In genomic region chr13:34064456-34065205, GRCh38 we compare ENCODE assay signal across 18 cellular contexts.
"Had no signal": no experiment of that assay in that cellular context is flagged by ENCODE, and none has a peak within 500 bp of the region (broad histone marks: within the 10 kb centered on the region; RNA-seq: fewer than 3 reads in every experiment).

No MANE protein-coding gene starts in this region.

- H3K9me3 Mint-ChIP-seq: activated B cell treated with CpG ODN at 0.5 μM for 24 hours; activated CD4-positive, alpha-beta T cell treated with anti-CD3 and anti-CD28 coated beads, Interleukin-2, amount 10 ng/mL, durations not matched to agents 24 days and 14 days; activated naive CD4-positive, alpha-beta T cell treated with anti-CD3 and anti-CD28 coated beads, Interleukin-2, amount 50 U/mL, for 72 hours; activated T-cell treated with anti-CD3 and anti-CD28 coated beads, Interleukin-2, amount 50 U/mL, for 72 hours; stimulated activated naive B cell treated with anti-CD40 and anti-IgM and Interleukin-4, amounts not matched to agents 10 μg/mL and 1 μg/mL and 100 μg/mL, for 72 hours had no signal

- DNase-seq: activated B cell treated with CpG ODN at 0.5 μM for 24 hours; activated CD4-positive, alpha-beta T cell treated with anti-CD3 and anti-CD28 coated beads, Interleukin-2, amount 10 ng/mL, durations not matched to agents 24 days and 14 days; activated CD8-positive, alpha-beta memory T cell treated with anti-CD3 and anti-CD28 coated beads, Interleukin-2, amount 50 U/mL, for 48 hours; activated gamma-delta T cell; activated T-cell treated with anti-CD3 and anti-CD28 coated beads, Interleukin-2, amount 50 U/mL, for 72 hours; amniotic stem cell; brain microvascular endothelial cell; left colon; lower lobe of right lung; ovary; stimulated activated CD4-positive, alpha-beta T cell treated with anti-CD3 and anti-CD28 coated beads, Interleukin-15, amount 100 ng/mL, for 24 hours; stimulated activated CD4-positive, alpha-beta T cell treated with anti-CD3 and anti-CD28 coated beads, Interleukin-4, amount 100 ng/mL, for 1 hour; stimulated activated naive B cell treated with anti-CD40 and anti-IgM and Interleukin-4, amounts not matched to agents 10 μg/mL and 1 μg/mL and 100 μg/mL, for 72 hours; T-helper 2 cell; tibial artery had no signal

- H3K27ac ChIP-seq: brain microvascular endothelial cell, lower lobe of right lung, ovary, tibial artery, vagina had no signal

- H3K4me1 ChIP-seq: lower lobe of right lung, tibial artery, vagina had no signal

- H3K27ac Mint-ChIP-seq: activated B cell treated with CpG ODN at 0.5 μM for 24 hours; activated CD4-positive, alpha-beta T cell treated with anti-CD3 and anti-CD28 coated beads, Interleukin-2, amount 10 ng/mL, durations not matched to agents 24 days and 14 days; activated naive CD4-positive, alpha-beta T cell treated with anti-CD3 and anti-CD28 coated beads, Interleukin-2, amount 50 U/mL, for 72 hours; activated T-cell treated with anti-CD3 and anti-CD28 coated beads, Interleukin-2, amount 50 U/mL, for 72 hours; mesothelial cell of epicardium; stimulated activated naive B cell treated with anti-CD40 and anti-IgM and Interleukin-4, amounts not matched to agents 10 μg/mL and 1 μg/mL and 100 μg/mL, for 72 hours had no signal

- H3K4me3 Mint-ChIP-seq: activated B cell treated with CpG ODN at 0.5 μM for 24 hours; activated CD4-positive, alpha-beta T cell treated with anti-CD3 and anti-CD28 coated beads, Interleukin-2, amount 10 ng/mL, durations not matched to agents 24 days and 14 days; activated T-cell treated with anti-CD3 and anti-CD28 coated beads, Interleukin-2, amount 50 U/mL, for 72 hours; mesothelial cell of epicardium; stimulated activated naive B cell treated with anti-CD40 and anti-IgM and Interleukin-4, amounts not matched to agents 10 μg/mL and 1 μg/mL and 100 μg/mL, for 72 hours had no signal

- H3K4me1 Mint-ChIP-seq: activated B cell treated with CpG ODN at 0.5 μM for 24 hours; activated CD4-positive, alpha-beta T cell treated with anti-CD3 and anti-CD28 coated beads, Interleukin-2, amount 10 ng/mL, durations not matched to agents 24 days and 14 days; stimulated activated naive B cell treated with anti-CD40 and anti-IgM and Interleukin-4, amounts not matched to agents 10 μg/mL and 1 μg/mL and 100 μg/mL, for 72 hours had no signal

- H3K36me3 ChIP-seq: brain microvascular endothelial cell, lower lobe of right lung, ovary, tibial artery, vagina had no signal

- H3K36me3 Mint-ChIP-seq: activated naive CD4-positive, alpha-beta T cell treated with anti-CD3 and anti-CD28 coated beads, Interleukin-2, amount 50 U/mL, for 72 hours; stimulated activated naive B cell treated with anti-CD40 and anti-IgM and Interleukin-4, amounts not matched to agents 10 μg/mL and 1 μg/mL and 100 μg/mL, for 72 hours had no signal

- ATAC-seq: activated naive CD4-positive, alpha-beta T cell treated with anti-CD3 and anti-CD28 coated beads, Interleukin-2, amount 50 U/mL, for 72 hours; activated T-cell treated with anti-CD3 and anti-CD28 coated beads, Interleukin-2, amount 50 U/mL, for 72 hours; left colon; lower lobe of right lung; stimulated activated naive B cell treated with anti-CD40 and anti-IgM and Interleukin-4, amounts not matched to agents 10 μg/mL and 1 μg/mL and 100 μg/mL, for 72 hours had no signal

- H3K9me3 ChIP-seq: lower lobe of right lung, ovary, tibial artery, vagina had no signal

- H3K4me3 ChIP-seq: lower lobe of right lung, ovary, tibial artery, vagina had no signal

- H3K27me3 ChIP-seq: brain microvascular endothelial cell, ovary, tibial artery, vagina had no signal

- H3K27me3 Mint-ChIP-seq: activated B cell treated with CpG ODN at 0.5 μM for 24 hours; activated CD4-positive, alpha-beta T cell treated with anti-CD3 and anti-CD28 coated beads, Interleukin-2, amount 10 ng/mL, durations not matched to agents 24 days and 14 days had no signal
